In the genomic region with DNA sequence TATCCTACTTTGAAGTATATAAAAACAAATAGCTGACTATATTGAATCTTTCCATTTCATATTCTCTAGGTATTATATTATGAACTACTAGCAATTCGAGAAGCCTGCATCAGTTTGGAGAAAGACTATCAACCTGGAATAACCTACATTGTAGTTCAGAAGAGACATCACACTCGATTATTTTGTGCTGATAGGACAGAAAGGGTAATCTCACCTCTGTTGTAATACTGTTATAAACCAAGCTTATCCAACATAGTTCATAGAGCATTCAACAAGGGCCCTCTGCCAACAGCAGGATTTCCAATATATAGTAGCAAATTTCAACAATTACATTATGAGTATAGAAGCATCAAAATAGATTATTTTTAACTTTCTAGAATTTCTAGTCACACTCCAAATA, we compare ENCODE assay signal across 30 cellular contexts. TPM values are rescaled to one million over a fixed set of nuclear protein-coding genes. Genes with fewer than 3 reads are reported as not detected.
"Had no signal": no experiment of that assay in that cellular context is flagged by ENCODE, and none has a peak within 500 bp of the region (broad histone marks: within the 10 kb centered on the region; RNA-seq: fewer than 3 reads in every experiment).

No MANE protein-coding gene starts in this region.

- H3K27ac ChIP-seq: coronary artery, dorsolateral prefrontal cortex, epithelial cell of prostate, esophagus squamous epithelium, gastrocnemius medialis, heart left ventricle, hepatocyte, left lung, lower lobe of right lung had no signal

- H3K4me1 Mint-ChIP-seq: immature natural killer cell, mesothelial cell of epicardium, naive B cell, natural killer cell had no signal

- H3K27ac Mint-ChIP-seq: immature natural killer cell, mesothelial cell of epicardium, naive B cell, natural killer cell had no signal

- ATAC-seq: esophagus mucosa, gastrocnemius medialis, heart left ventricle, left colon, left lung, left ventricle myocardium superior, lower lobe of right lung, mucosa of descending colon, natural killer cell had no signal

- H2AFZ ChIP-seq: hepatocyte had no signal

- H3K4me3 Mint-ChIP-seq: immature natural killer cell, mesothelial cell of epicardium, naive B cell, natural killer cell had no signal

- H3K9me3 Mint-ChIP-seq: immature natural killer cell, mesothelial cell of epicardium, naive B cell, natural killer cell had no signal

- DNase-seq: dermis blood vessel endothelial cell; dorsolateral prefrontal cortex; effector CD4-positive, alpha-beta T cell; effector memory CD4-positive, alpha-beta T cell; erythroblast; esophagus squamous epithelium; foreskin fibroblast; foreskin melanocyte; gastrocnemius medialis; heart left ventricle; hypothalamus; immature natural killer cell; islet precursor cell; kidney; kidney glomerular epithelial cell; left colon; left lung; left ventricle myocardium superior; lower lobe of right lung; mesenchymal stem cell; mucosa of descending colon; naive B cell; natural killer cell had no signal

- H3K4me1 ChIP-seq: esophagus squamous epithelium, gastrocnemius medialis had no signal

- H3K9me3 ChIP-seq: esophagus squamous epithelium, gastrocnemius medialis, heart left ventricle, left lung, lower lobe of right lung, mucosa of descending colon had no signal

- H3K27me3 Mint-ChIP-seq: naive B cell had no signal

- H3K4me2 ChIP-seq: hepatocyte had no signal

- H3K27me3 ChIP-seq: dorsolateral prefrontal cortex, esophagus squamous epithelium, gastrocnemius medialis, heart left ventricle, hepatocyte, left lung had no signal

- FAIRE-seq: colon, kidney had no signal

- H3K79me2 ChIP-seq: hepatocyte had no signal

- H3K4me3 ChIP-seq: coronary artery, dorsolateral prefrontal cortex, esophagus squamous epithelium, gastrocnemius medialis, heart left ventricle, hepatocyte, left lung, lower lobe of right lung, mucosa of descending colon had no signal

RNA-seq across cellular contexts. Expression of gene TEKT2, which starts 43.7 kb away (rescaled TPM):
- total RNA-seq: esophagus mucosa, esophagus squamous epithelium, gastrocnemius medialis, left colon, left ventricle myocardium superior, myocyte had no signal
- polyA plus RNA-seq: immature natural killer cell had no signal
